8 cellular contexts compared by ENCODE assay signal in the genomic region with DNA sequence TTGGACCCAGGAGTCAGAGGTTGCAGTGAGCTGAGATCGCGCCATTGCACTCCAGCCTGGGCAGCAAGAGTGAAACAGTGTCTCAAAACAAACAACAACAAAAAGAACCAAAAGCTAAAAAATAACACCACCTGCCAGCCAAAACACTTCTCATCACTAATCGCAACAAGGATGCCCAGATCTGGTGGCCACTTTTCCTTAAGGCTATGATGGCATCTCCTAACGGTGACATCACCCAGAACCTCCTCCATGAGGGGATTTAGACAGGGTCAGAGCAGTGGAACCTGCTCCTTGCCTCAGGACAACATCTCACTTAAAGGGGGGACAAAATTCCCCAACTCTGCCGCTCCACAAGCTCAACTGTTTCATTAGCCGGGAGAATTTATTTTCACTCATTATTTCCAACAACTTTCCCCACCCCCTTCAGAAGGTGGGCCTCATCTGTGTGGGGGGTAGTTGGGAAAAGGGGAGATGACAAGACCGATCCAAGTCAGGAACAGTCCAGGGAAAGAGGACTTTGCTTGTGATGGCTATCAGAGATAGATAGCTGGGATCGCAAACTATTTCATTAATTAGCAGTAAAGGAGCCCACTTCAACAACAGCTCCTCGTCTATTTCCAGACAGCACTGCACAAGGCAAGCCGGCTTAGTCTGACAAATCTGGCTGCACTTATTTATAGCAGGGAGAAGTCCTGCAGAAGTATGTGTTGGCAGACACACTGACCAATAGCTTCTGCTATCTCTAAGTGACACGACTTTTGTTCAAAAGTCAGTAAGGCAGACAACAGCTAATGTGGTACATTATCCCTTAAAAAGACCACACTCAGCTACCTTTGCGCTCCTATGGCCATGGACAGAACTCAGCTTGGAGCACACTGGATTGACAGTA. TPM values are rescaled to one million over a fixed set of nuclear protein-coding genes. Genes with fewer than 3 reads are reported as not detected.
A peak's percentile ranks its signal among the peaks of the same experiment; 100 is the strongest.
DNase-seq lines count a peak whose midpoint lies in the region; ATAC-seq and TF ChIP-seq lines count a peak whose summit lies in the region.

No MANE protein-coding gene starts in this region.

- no CpG with 5 or more reads among the region's 12 CpGs for WGBS in trophoblast cell (ENCODE audit: extremely low coverage, insufficient coverage, insufficient read length)
- 26 to 37% methylated on average over 12 of the region's 12 CpGs for WGBS in testis, 2 donors

- intact Hi-C loops in testis (cut with DNase I; ENCODE audit: low total_unique reads) = no loop called here

- H3K4me1 ChIP-seq in trophoblast cell (ENCODE audit: control insufficient read depth in 1 of 2, insufficient read depth in 2 of 2, low read length in 2 of 2) (peaks cover 4 to 16% of the 10 kb centered on the region in 2 experiments), testis (peaks cover 14% of the 10 kb centered on the region)

- H3K23ac ChIP-seq in trophoblast cell (ENCODE audit: low read length) = no peak overlapping the region

- peaks cover 3% of the 10 kb centered on the region for H3K36me3 Mint-ChIP-seq in T-helper 17 cell (ENCODE audit: low read depth)

- H3K79me2 ChIP-seq in trophoblast cell (ENCODE audit: control insufficient read depth, insufficient read depth, low read length, poor library complexity) = peaks cover 29% of the 10 kb centered on the region

- peak overlapping the region; percentile 92 for H3K4me3 Mint-ChIP-seq in T-helper 17 cell

- no peak overlapping the region for H3K9ac ChIP-seq in trophoblast cell (ENCODE audit: low read length)

- no peak overlapping the region for H2BK120ac ChIP-seq in trophoblast cell (ENCODE audit: insufficient read depth, low read length, poor library complexity)

- no peaks in the 10 kb centered on the region for H3K27me3 Mint-ChIP-seq in T-helper 17 cell

- H3K27me3 ChIP-seq in trophoblast cell (ENCODE audit: insufficient read depth, low read length) (no peaks in the 10 kb centered on the region), testis (no peaks in the 10 kb centered on the region)

- H3K4me2 ChIP-seq in trophoblast cell (ENCODE audit: low read length) = peak overlapping the region; percentile 81

- no peak overlapping the region for H3K18ac ChIP-seq in trophoblast cell (ENCODE audit: low read length)

- H4K91ac ChIP-seq in trophoblast cell (ENCODE audit: low read depth, low read length) = no peak overlapping the region

- H3K9me3 ChIP-seq in T-helper 17 cell (ENCODE audit: control insufficient read depth, low read length, poor library complexity, severe bottlenecking) = no peaks in the 10 kb centered on the region
- H3K9me3 ChIP-seq in trophoblast cell (ENCODE audit: insufficient read depth, low read depth, low read length) = no peaks in the 10 kb centered on the region
- no peaks in the 10 kb centered on the region for H3K9me3 ChIP-seq in testis

- no peak overlapping the region for H2BK12ac ChIP-seq in trophoblast cell (ENCODE audit: low read length)

- DNase-seq in NCI-H1092 treated with DMSO at 0.1 percent for 48 hours (lab: John Stamatoyannopoulos, UW) (peak; percentile 33), NCI-H1092 (lab: John Stamatoyannopoulos, UW) (no peak), T-helper 17 cell (no peak), fibroblast of villous mesenchyme (ENCODE audit: low read depth) (peak; percentile 59), trophoblast cell (peak in 1 of 2 donors; percentile 32), testis (no peak), cortex of kidney (lab: John Stamatoyannopoulos, UW) (no peak)
- no peak for DNase-seq in NK-92 treated with Interleukin-12 subunit alpha and Interleukin-12 subunit beta, amount 100 ng/mL, for 24 hours (lab: John Stamatoyannopoulos, UW)

- no peak overlapping the region for H4K12ac ChIP-seq in trophoblast cell (ENCODE audit: low read depth, low read length)

- H3K14ac ChIP-seq in trophoblast cell (ENCODE audit: low read length) = no peak overlapping the region

- peak overlapping the region; percentile 88 for H3K27ac Mint-ChIP-seq in T-helper 17 cell

- no peak overlapping the region for H2AK5ac ChIP-seq in trophoblast cell (ENCODE audit: low read length)

- no peak overlapping the region for H2AFZ ChIP-seq in trophoblast cell (ENCODE audit: insufficient read depth, low read length, poor library complexity)

- peak overlapping the region; percentile 99 for H3K4ac ChIP-seq in trophoblast cell (ENCODE audit: low read depth, low read length)

- H2BK5ac ChIP-seq in trophoblast cell (ENCODE audit: low read depth, low read length, poor library complexity) = no peak overlapping the region

- H3K36me3 ChIP-seq in trophoblast cell (ENCODE audit: control insufficient read depth in 1 of 2, insufficient read depth in 2 of 2, low read length in 2 of 2) (peaks cover 17 to 43% of the 10 kb centered on the region in 2 experiments), testis (ENCODE audit: low read depth, missing control alignments) (no peaks in the 10 kb centered on the region)

- H3K4me1 Mint-ChIP-seq in T-helper 17 cell = peaks cover 38% of the 10 kb centered on the region

- no peak overlapping the region for H4K8ac ChIP-seq in trophoblast cell (ENCODE audit: low read depth, low read length)

- H3K79me1 ChIP-seq in trophoblast cell (ENCODE audit: low read length) = peaks cover 10% of the 10 kb centered on the region

- TF ChIP-seq POLR2A in testis (IDR thresholded peaks at IDR 0.05) = no peak

- ATAC-seq in T-helper 17 cell = no peak

- TF ChIP-seq CTCF in fibroblast of villous mesenchyme (IDR thresholded peaks at IDR 0.05; ENCODE audit: insufficient read depth, low read depth, low read length) (no peak), testis (IDR thresholded peaks at IDR 0.05) (no peak)

- H3K27ac ChIP-seq in trophoblast cell (ENCODE audit: low read depth, low read length) (no peak overlapping the region), testis (peak overlapping the region in 1 of 2 donors; percentile 45)

- peak overlapping the region; percentile 82 for H3K4me3 ChIP-seq in fibroblast of villous mesenchyme (ENCODE audit: low read depth, low read length)
- H3K4me3 ChIP-seq in trophoblast cell (ENCODE audit: low read depth, low read length) = peak overlapping the region; percentile 34
- H3K4me3 ChIP-seq in testis = peak overlapping the region in 1 of 2 donors; percentile 91

RNA-seq across cellular contexts. Expression of a gene that starts 2.6 kb away (rescaled TPM):
- total RNA-seq in T-helper 17 cell (100 to 1,000 TPM; 292 to 332 TPM), fibroblast of villous mesenchyme (115 and 144 TPM in 2 replicates), testis (100 to 1,000 TPM; 407 to 411 TPM)
- polyA plus RNA-seq in trophoblast cell (2013) = 159 and 165 TPM in 2 replicates
- 229 TPM for polyA plus RNA-seq in testis (ENCODE audit: insufficient read depth, low read depth, low replicate concordance)

Comparison
In these comparisons a context has a peak if more than half of its experiments do, and no peak if none do; other contexts are left out.
1. DNase-seq: peak in NCI-H1092 treated with DMSO at 0.1 percent for 48 hours (single experiment) and fibroblast of villous mesenchyme (single experiment); none in NCI-H1092 (single experiment), T-helper 17 cell (0 of 3), testis (single experiment), NK-92 treated with Interleukin-12 subunit alpha and Interleukin-12 subunit beta, amount 100 ng/mL, for 24 hours (single experiment) and cortex of kidney (single experiment).